In the genomic region with DNA sequence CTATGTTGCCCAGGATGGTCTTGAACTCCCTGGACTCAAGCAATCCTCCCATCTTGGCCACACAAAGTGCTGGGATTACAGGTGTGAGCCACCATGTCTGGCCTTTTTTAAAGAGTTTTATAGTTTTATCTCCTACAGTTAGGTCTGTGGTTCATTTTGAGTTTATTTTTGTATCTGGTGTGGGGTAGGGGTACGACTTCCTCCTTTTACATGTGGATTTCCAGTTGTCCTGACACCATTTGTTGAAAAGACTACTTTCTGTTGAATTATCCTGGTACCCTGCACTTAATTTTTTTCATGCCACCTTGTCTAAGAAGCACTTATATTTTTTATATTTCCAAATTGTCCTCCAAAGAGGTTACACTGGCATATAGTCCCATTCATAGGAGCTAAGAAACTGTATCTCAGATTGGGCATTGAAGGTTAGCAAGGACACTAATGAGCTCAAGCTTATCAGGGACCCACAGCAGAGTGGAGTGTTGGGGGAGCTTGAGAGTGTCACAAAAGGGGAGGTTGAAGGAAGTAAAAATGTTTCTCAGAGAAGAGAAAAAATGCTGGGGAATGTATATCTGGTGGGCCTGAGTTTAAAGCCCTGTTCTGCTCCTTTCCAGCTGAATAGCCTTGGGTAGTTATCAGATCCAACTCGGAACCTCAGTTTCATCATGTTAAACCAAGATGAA, we compare ENCODE assay signal across 2 cellular contexts.
A peak's percentile ranks its signal among the peaks of the same experiment; 100 is the strongest.
TF ChIP-seq lines count a peak whose summit lies in the region.

No MANE protein-coding gene starts in this region.

TF ChIP-seq in GM12891, 5 proteins besides CTCF, POLR2A, EP300 and RAD21:
- TF ChIP-seq POLR2AphosphoS5 (IDR thresholded peaks at IDR 0.05; ENCODE audit: low read depth, low read length) (no peak), SPI1 (IDR thresholded peaks at IDR 0.05; ENCODE audit: low read depth, low read length) (peak; percentile 46), PAX5 (IDR thresholded peaks at IDR 0.05; ENCODE audit: insufficient read depth, low read length, severe bottlenecking) (no peak), POU2F2 (IDR thresholded peaks at IDR 0.05; ENCODE audit: low read depth, low read length) (no peak), TAF1 (IDR thresholded peaks at IDR 0.05; ENCODE audit: low read depth, low read length) (no peak)
TF ChIP-seq in GM12891: peak in this region for 1.

TF ChIP-seq in K562, 482 proteins besides CTCF, POLR2A, EP300 and RAD21 (continues in another document):
- TF ChIP-seq, protein P1, sequence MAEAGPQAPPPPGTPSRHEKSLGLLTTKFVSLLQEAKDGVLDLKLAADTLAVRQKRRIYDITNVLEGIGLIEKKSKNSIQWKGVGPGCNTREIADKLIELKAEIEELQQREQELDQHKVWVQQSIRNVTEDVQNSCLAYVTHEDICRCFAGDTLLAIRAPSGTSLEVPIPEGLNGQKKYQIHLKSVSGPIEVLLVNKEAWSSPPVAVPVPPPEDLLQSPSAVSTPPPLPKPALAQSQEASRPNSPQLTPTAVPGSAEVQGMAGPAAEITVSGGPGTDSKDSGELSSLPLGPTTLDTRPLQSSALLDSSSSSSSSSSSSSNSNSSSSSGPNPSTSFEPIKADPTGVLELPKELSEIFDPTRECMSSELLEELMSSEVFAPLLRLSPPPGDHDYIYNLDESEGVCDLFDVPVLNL (CRISPR knock-in tag; IDR thresholded peaks at IDR 0.05; ENCODE audit: low read depth): no peak
- TF ChIP-seq NEUROD1 (IDR thresholded peaks at IDR 0.05; ENCODE audit: borderline replicate concordance, low read depth, low read length, partially characterized antibody) (peak; percentile 27), SMARCC2 (IDR thresholded peaks at IDR 0.05; ENCODE audit: low read depth) (peak; percentile 51; the same call in 1 of the 2 replicates), MAZ (CRISPR knock-in tag; conservative IDR thresholded peaks at IDR 0.05 in 1 of 2, IDR thresholded peaks at IDR 0.05 in 1 of 2) (peak in 1 of 2 experiments; percentile 31; a peak in 1 of 4 replicates), PML (IDR thresholded peaks at IDR 0.05; ENCODE audit: low read length) (0 out of 2 replicates have a peak, but pooled peaks have one; percentile 33), CBFA2T2 (conservative IDR thresholded peaks at IDR 0.05) (peak; percentile 63), MEF2A (IDR thresholded peaks at IDR 0.05; ENCODE audit: control insufficient read depth, low read depth, low read length) (peak; percentile 19; the same call in 1 of the 2 replicates), ZNF395 (CRISPR knock-in tag; IDR thresholded peaks at IDR 0.05) (0 out of 2 replicates have a peak, but pooled peaks have one; percentile 32), CBX2 (IDR thresholded peaks at IDR 0.05; ENCODE audit: insufficient read depth, low read length, poor library complexity, severe bottlenecking) (no peak), CBFA2T3 (IDR thresholded peaks at IDR 0.05) (peak; percentile 83), HMBOX1 (IDR thresholded peaks at IDR 0.05) (peak; percentile 21; the same call in 1 of the 2 replicates), SPI1 (IDR thresholded peaks at IDR 0.05; ENCODE audit: borderline replicate concordance, low read depth, low read length) (peak; percentile 65; the same call in 1 of the 2 replicates), NFIC (IDR thresholded peaks at IDR 0.05) (0 out of 2 replicates have a peak, but pooled peaks have one; percentile 18), SOX6 (IDR thresholded peaks at IDR 0.05) (0 out of 2 replicates have a peak, but pooled peaks have one; percentile 10), SMARCE1 (IDR thresholded peaks at IDR 0.05) (peak; percentile 16; the same call in 1 of the 2 replicates), VEZF1 (CRISPR knock-in tag; IDR thresholded peaks at IDR 0.05) (peak; percentile 45; the same call in 1 of the 2 replicates), CREB1 (IDR thresholded peaks at IDR 0.05) (0 out of 2 replicates have a peak, but pooled peaks have one; percentile 12), CREB1 (CRISPR knock-in tag; IDR thresholded peaks at IDR 0.05) (no peak), BRD9 (IDR thresholded peaks at IDR 0.05; ENCODE audit: low read depth, partially characterized antibody) (no peak), ARID1B (IDR thresholded peaks at IDR 0.05) (peak; percentile 86), SMARCA4 (IDR thresholded peaks at IDR 0.05) (peak; percentile 77), HDAC2 (IDR thresholded peaks at IDR 0.05) (0 out of 2 replicates have a peak, but pooled peaks have one; percentile 22), DPF2 (IDR thresholded peaks at IDR 0.05) (peak; percentile 79), NCOR1 (IDR thresholded peaks at IDR 0.05) (peak; percentile 63), MTA2 (IDR thresholded peaks at IDR 0.05; ENCODE audit: low read depth) (peak; percentile 54; the same call in 1 of the 2 replicates), MED1 (CRISPR knock-in tag; IDR thresholded peaks at IDR 0.05; ENCODE audit: borderline replicate concordance) (no peak), ZFP1 (CRISPR knock-in tag; IDR thresholded peaks at IDR 0.05) (no peak), TEAD4 (IDR thresholded peaks at IDR 0.05; ENCODE audit: low read length) (peak; percentile 65), TEAD4 (CRISPR knock-in tag; IDR thresholded peaks at IDR 0.05; ENCODE audit: borderline replicate concordance) (no peak), MBD2 (IDR thresholded peaks at IDR 0.05; ENCODE audit: borderline replicate concordance, low read depth) (peak; percentile 23; the same call in 1 of the 2 replicates), TCF3 (CRISPR knock-in tag; IDR thresholded peaks at IDR 0.05) (peak; percentile 78), POLR2AphosphoS5 (IDR thresholded peaks at IDR 0.05; ENCODE audit: control insufficient read depth, insufficient read depth, low read depth, low read length) (peak; percentile 60; the same call in 1 of the 2 replicates), THRAP3 (IDR thresholded peaks at IDR 0.05; ENCODE audit: borderline replicate concordance) (no peak), HDAC3 (IDR thresholded peaks at IDR 0.05; ENCODE audit: borderline replicate concordance, partially characterized antibody) (no peak), LEF1 (IDR thresholded peaks at IDR 0.05) (peak; percentile 84), GATA2 (CRISPR knock-in tag; IDR thresholded peaks at IDR 0.05) (0 out of 2 replicates have a peak, but pooled peaks have one; percentile 15), KDM1A (IDR thresholded peaks at IDR 0.05) (no peak; a peak in 1 of 4 replicates), SP1 (CRISPR knock-in tag; IDR thresholded peaks at IDR 0.05) (0 out of 2 replicates have a peak, but pooled peaks have one; percentile 42), RCOR1 (IDR thresholded peaks at IDR 0.05; ENCODE audit: borderline replicate concordance in 1 of 2, low read depth in 2 of 2, low read length in 2 of 2) (0 out of 4 replicates have a peak, but pooled peaks of 1 of the 2 experiments have one; percentile 12)
- TF ChIP-seq, protein P2, sequence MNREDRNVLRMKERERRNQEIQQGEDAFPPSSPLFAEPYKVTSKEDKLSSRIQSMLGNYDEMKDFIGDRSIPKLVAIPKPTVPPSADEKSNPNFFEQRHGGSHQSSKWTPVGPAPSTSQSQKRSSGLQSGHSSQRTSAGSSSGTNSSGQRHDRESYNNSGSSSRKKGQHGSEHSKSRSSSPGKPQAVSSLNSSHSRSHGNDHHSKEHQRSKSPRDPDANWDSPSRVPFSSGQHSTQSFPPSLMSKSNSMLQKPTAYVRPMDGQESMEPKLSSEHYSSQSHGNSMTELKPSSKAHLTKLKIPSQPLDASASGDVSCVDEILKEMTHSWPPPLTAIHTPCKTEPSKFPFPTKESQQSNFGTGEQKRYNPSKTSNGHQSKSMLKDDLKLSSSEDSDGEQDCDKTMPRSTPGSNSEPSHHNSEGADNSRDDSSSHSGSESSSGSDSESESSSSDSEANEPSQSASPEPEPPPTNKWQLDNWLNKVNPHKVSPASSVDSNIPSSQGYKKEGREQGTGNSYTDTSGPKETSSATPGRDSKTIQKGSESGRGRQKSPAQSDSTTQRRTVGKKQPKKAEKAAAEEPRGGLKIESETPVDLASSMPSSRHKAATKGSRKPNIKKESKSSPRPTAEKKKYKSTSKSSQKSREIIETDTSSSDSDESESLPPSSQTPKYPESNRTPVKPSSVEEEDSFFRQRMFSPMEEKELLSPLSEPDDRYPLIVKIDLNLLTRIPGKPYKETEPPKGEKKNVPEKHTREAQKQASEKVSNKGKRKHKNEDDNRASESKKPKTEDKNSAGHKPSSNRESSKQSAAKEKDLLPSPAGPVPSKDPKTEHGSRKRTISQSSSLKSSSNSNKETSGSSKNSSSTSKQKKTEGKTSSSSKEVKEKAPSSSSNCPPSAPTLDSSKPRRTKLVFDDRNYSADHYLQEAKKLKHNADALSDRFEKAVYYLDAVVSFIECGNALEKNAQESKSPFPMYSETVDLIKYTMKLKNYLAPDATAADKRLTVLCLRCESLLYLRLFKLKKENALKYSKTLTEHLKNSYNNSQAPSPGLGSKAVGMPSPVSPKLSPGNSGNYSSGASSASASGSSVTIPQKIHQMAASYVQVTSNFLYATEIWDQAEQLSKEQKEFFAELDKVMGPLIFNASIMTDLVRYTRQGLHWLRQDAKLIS (CRISPR knock-in tag; IDR thresholded peaks at IDR 0.05): 0 out of 2 replicates have a peak, but pooled peaks have one; percentile 54
- TF ChIP-seq, protein P3, sequence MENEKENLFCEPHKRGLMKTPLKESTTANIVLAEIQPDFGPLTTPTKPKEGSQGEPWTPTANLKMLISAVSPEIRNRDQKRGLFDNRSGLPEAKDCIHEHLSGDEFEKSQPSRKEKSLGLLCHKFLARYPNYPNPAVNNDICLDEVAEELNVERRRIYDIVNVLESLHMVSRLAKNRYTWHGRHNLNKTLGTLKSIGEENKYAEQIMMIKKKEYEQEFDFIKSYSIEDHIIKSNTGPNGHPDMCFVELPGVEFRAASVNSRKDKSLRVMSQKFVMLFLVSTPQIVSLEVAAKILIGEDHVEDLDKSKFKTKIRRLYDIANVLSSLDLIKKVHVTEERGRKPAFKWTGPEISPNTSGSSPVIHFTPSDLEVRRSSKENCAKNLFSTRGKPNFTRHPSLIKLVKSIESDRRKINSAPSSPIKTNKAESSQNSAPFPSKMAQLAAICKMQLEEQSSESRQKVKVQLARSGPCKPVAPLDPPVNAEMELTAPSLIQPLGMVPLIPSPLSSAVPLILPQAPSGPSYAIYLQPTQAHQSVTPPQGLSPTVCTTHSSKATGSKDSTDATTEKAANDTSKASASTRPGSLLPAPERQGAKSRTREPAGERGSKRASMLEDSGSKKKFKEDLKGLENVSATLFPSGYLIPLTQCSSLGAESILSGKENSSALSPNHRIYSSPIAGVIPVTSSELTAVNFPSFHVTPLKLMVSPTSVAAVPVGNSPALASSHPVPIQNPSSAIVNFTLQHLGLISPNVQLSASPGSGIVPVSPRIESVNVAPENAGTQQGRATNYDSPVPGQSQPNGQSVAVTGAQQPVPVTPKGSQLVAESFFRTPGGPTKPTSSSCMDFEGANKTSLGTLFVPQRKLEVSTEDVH (IDR thresholded peaks at IDR 0.05; ENCODE audit: low read depth, partially characterized antibody): no peak
- TF ChIP-seq, protein P4, sequence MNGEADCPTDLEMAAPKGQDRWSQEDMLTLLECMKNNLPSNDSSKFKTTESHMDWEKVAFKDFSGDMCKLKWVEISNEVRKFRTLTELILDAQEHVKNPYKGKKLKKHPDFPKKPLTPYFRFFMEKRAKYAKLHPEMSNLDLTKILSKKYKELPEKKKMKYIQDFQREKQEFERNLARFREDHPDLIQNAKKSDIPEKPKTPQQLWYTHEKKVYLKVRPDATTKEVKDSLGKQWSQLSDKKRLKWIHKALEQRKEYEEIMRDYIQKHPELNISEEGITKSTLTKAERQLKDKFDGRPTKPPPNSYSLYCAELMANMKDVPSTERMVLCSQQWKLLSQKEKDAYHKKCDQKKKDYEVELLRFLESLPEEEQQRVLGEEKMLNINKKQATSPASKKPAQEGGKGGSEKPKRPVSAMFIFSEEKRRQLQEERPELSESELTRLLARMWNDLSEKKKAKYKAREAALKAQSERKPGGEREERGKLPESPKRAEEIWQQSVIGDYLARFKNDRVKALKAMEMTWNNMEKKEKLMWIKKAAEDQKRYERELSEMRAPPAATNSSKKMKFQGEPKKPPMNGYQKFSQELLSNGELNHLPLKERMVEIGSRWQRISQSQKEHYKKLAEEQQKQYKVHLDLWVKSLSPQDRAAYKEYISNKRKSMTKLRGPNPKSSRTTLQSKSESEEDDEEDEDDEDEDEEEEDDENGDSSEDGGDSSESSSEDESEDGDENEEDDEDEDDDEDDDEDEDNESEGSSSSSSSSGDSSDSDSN (IDR thresholded peaks at IDR 0.05; ENCODE audit: borderline replicate concordance in 1 of 2, low read depth in 2 of 2, low read length in 2 of 2): peak in 1 of 2 experiments; percentile 59; a peak in 1 of 4 replicates
- TF ChIP-seq, protein P5, sequence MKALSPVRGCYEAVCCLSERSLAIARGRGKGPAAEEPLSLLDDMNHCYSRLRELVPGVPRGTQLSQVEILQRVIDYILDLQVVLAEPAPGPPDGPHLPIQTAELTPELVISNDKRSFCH (CRISPR knock-in tag; IDR thresholded peaks at IDR 0.05): no peak
- TF ChIP-seq, protein P5 (tag; IDR thresholded peaks at IDR 0.05): 0 out of 2 replicates have a peak, but pooled peaks have one; percentile 24
